8 cellular contexts compared by ENCODE assay signal in genomic region chr14:24188251-24189058, GRCh38. TPM values are rescaled to one million over a fixed set of nuclear protein-coding genes. Genes with fewer than 3 reads are reported as not detected.
DNase-seq lines count a peak whose midpoint lies in the region; ATAC-seq and TF ChIP-seq lines count a peak whose summit lies in the region.

Gene IPO4 (minus strand): TSS chr14:24188816. CDS start chr14:24188787, 29 bp downstream.

- peaks cover 14 to 17% of the 10 kb centered on the region in 2 donors for H3K4me1 ChIP-seq in duodenal mucosa (ENCODE audit: control insufficient read depth in 1 of 2, insufficient read depth in 2 of 2, low read length in 2 of 2)
- H3K4me1 ChIP-seq in right lobe of liver = peaks cover 0 to 11% (median 4%) of the 10 kb centered on the region in 4 donors

- DNase-seq in CD4-positive, alpha-beta T cell = peak; percentile 86 to 96 (median 94)
- DNase-seq in HK-2 (ENCODE audit: unreplicated experiment) (peak; percentile 96), NCI-H82 treated with DMSO at 0.1 percent for 48 hours (lab: John Stamatoyannopoulos, UW; ENCODE audit: unreplicated experiment) (peak; percentile 84), right lobe of liver (peak; percentile 95 to 98 (median 97))
- DNase-seq in activated CD4-positive, alpha-beta memory T cell treated with anti-CD3 and anti-CD28 coated beads for 36 hours = peak; percentile 97
- DNase-seq in stimulated activated CD4-positive, alpha-beta T cell treated with anti-CD3 and anti-CD28 coated beads, Interleukin-4, amount 100 ng/mL, for 24 hours = peak; percentile 97

- no peaks in the 10 kb centered on the region for H3K9me3 Mint-ChIP-seq in CD4-positive, alpha-beta T cell
- H3K9me3 Mint-ChIP-seq in activated CD4-positive, alpha-beta memory T cell treated with anti-CD3 and anti-CD28 coated beads for 36 hours = no peaks in the 10 kb centered on the region

- no peaks in the 10 kb centered on the region for H3K27me3 ChIP-seq in CD4-positive, alpha-beta T cell (ENCODE audit: control insufficient read depth, insufficient read depth, low read length)
- no peaks in the 10 kb centered on the region for H3K27me3 ChIP-seq in duodenal mucosa (ENCODE audit: control insufficient read depth in 1 of 2, insufficient read depth in 2 of 2, low read length in 2 of 2)
- no peaks in the 10 kb centered on the region for H3K27me3 ChIP-seq in right lobe of liver

- TF ChIP-seq POLR2A in right lobe of liver (IDR thresholded peaks at IDR 0.05) = peak; percentile 82

- CTCF ChIA-PET in CD4-positive, alpha-beta T cell (lab: Charles Lee) = interaction anchor here (0.6 to 2.6 kb wide), 7 partner anchors 27 to 145 kb away, joined by 3 to 24 read pairs (median 4); partner anchors contain the start of genes IRF9, MDP1 and RABGGTA
- CTCF ChIA-PET in activated CD4-positive, alpha-beta memory T cell treated with anti-CD3 and anti-CD28 coated beads for 36 hours (lab: Charles Lee) = interaction anchor here (0.6 to 3.2 kb wide), 9 partner anchors 9 to 1213 kb away, joined by 3 to 18 read pairs (median 3); partner anchors contain the start of genes CIDEB, IRF9, PSME1 and TINF2

- peaks cover 63% of the 10 kb centered on the region for H3K36me3 Mint-ChIP-seq in CD4-positive, alpha-beta T cell (ENCODE audit: low read depth)
- H3K36me3 Mint-ChIP-seq in activated CD4-positive, alpha-beta memory T cell treated with anti-CD3 and anti-CD28 coated beads for 36 hours = peaks cover 39% of the 10 kb centered on the region

- H3K9ac ChIP-seq in duodenal mucosa (ENCODE audit: low read depth in 1 of 2, low read length in 2 of 2) = peak within 1 kb of the TSS; percentile 10 to 44

- peak; percentile 91 for ATAC-seq in CD4-positive, alpha-beta T cell (ENCODE audit: poor library complexity)
- ATAC-seq in GM19452 (IDR thresholded peaks at IDR 0.05; ENCODE audit: unreplicated experiment) (peak; percentile 84), right lobe of liver (peak; percentile 95 to 99 (median 96))

- TF ChIP-seq CTCF in CD4-positive, alpha-beta T cell (IDR thresholded peaks at IDR 0.05) = no peak
- TF ChIP-seq CTCF in right lobe of liver (IDR thresholded peaks at IDR 0.05) = no peak

- H3K36me3 ChIP-seq in duodenal mucosa (ENCODE audit: control insufficient read depth in 1 of 2, insufficient read depth in 2 of 2, low read length in 2 of 2) (peaks cover 28 to 63% of the 10 kb centered on the region in 2 donors), right lobe of liver (peaks cover 0 to 38% (median 8%) of the 10 kb centered on the region in 4 donors)

- H3K9me3 ChIP-seq in CD4-positive, alpha-beta T cell (ENCODE audit: control insufficient read depth, low read length) = no peaks in the 10 kb centered on the region
- H3K9me3 ChIP-seq in duodenal mucosa (ENCODE audit: control insufficient read depth in 1 of 2, low read length in 2 of 2) (no peaks in the 10 kb centered on the region), right lobe of liver (no peaks in the 10 kb centered on the region)

- peak within 1 kb of the TSS; percentile 79 to 85 for H3K4me3 ChIP-seq in duodenal mucosa (ENCODE audit: low read depth in 1 of 2, low read length in 2 of 2)
- H3K4me3 ChIP-seq in right lobe of liver = peak within 1 kb of the TSS; percentile 72 to 82 (median 74)

- POLR2A ChIA-PET in CD4-positive, alpha-beta T cell (lab: Charles Lee) = interaction anchor here (0.7 to 7.4 kb wide), 23 partner anchors 9 to 122 kb away, joined by 3 to 85 read pairs (median 5); partner anchors contain the start of genes CHMP4A, CIDEB, DCAF11 and DHRS1
- POLR2A ChIA-PET in activated CD4-positive, alpha-beta memory T cell treated with anti-CD3 and anti-CD28 coated beads for 36 hours (lab: Charles Lee) = interaction anchor here (1.0 to 3.2 kb wide), 17 partner anchors 10 to 120 kb away, joined by 3 to 13 read pairs (median 5); partner anchors contain the start of genes CHMP4A, DCAF11, EMC9 and IRF9

- peak within 1 kb of the TSS; percentile 70 for H3K27ac ChIP-seq in CD4-positive, alpha-beta T cell (ENCODE audit: low read depth, low read length)
- peak within 1 kb of the TSS; percentile 35 for H3K27ac ChIP-seq in duodenal mucosa (ENCODE audit: low read depth, low read length)
- H3K27ac ChIP-seq in right lobe of liver = peak within 1 kb of the TSS in 2 of 3 donors; percentile 21 to 30

- peak within 1 kb of the TSS; percentile 93 for H3K4me3 Mint-ChIP-seq in CD4-positive, alpha-beta T cell
- H3K4me3 Mint-ChIP-seq in activated CD4-positive, alpha-beta memory T cell treated with anti-CD3 and anti-CD28 coated beads for 36 hours = peak within 1 kb of the TSS; percentile 89

- peak within 1 kb of the TSS; percentile 91 for H3K27ac Mint-ChIP-seq in CD4-positive, alpha-beta T cell
- peak within 1 kb of the TSS; percentile 74 for H3K27ac Mint-ChIP-seq in activated CD4-positive, alpha-beta memory T cell treated with anti-CD3 and anti-CD28 coated beads for 36 hours

- intact Hi-C loops in CD4-positive, alpha-beta T cell (cut with DNase I, micrococcal nuclease) = loop anchor here (1.0 to 5.0 kb wide), 5 partner anchors 25 to 74 kb away; partner anchors contain the start of genes PSME2 (in 2 of the 2), RNF31 (in 2 of the 2), CHMP4A (in 1 of the 2) and DCAF11 (in 1 of the 2)
- intact Hi-C loops in activated CD4-positive, alpha-beta memory T cell treated with anti-CD3 and anti-CD28 coated beads for 36 hours (cut with micrococcal nuclease) = loop anchor here (1.0 to 2.0 kb wide), 9 partner anchors 25 to 109 kb away; partner anchors contain the start of genes CHMP4A, DCAF11, EMC9 and GMPR2
- intact Hi-C loops in right lobe of liver (cut with DNase I) = no loop called here

- peaks cover 45% of the 10 kb centered on the region for H3K4me1 Mint-ChIP-seq in CD4-positive, alpha-beta T cell (ENCODE audit: low read depth)
- peaks cover 40% of the 10 kb centered on the region for H3K4me1 Mint-ChIP-seq in activated CD4-positive, alpha-beta memory T cell treated with anti-CD3 and anti-CD28 coated beads for 36 hours (ENCODE audit: low read depth)

- H3K27me3 Mint-ChIP-seq in CD4-positive, alpha-beta T cell = no peaks in the 10 kb centered on the region
- no peaks in the 10 kb centered on the region for H3K27me3 Mint-ChIP-seq in activated CD4-positive, alpha-beta memory T cell treated with anti-CD3 and anti-CD28 coated beads for 36 hours

- 0% methylated on average over 16 of the region's 65 CpGs for WGBS in right lobe of liver (ENCODE audit: insufficient coverage, low coverage, low lambda C conversion rate, missing lambda C conversion rate)

RNA-seq across cellular contexts. Expression of gene IPO4, which starts in this region (rescaled TPM):
- total RNA-seq in CD4-positive, alpha-beta T cell = 10 to 100 TPM; 36.6 to 37.9 TPM
- 10 to 100 TPM; 69.5 to 72.6 TPM for total RNA-seq in activated CD4-positive, alpha-beta memory T cell treated with anti-CD3 and anti-CD28 coated beads for 36 hours
- total RNA-seq in right lobe of liver = 10 to 100 TPM; 17.9 to 44.0 (median 23.0) TPM

Comparison
In these comparisons a context has a peak if more than half of its experiments do, and no peak if none do; other contexts are left out.
1. Peak in every context shown above with its lines: DNase-seq, ATAC-seq, H3K4me3 ChIP-seq and H3K27ac ChIP-seq.
2. intact Hi-C loops: an anchor here in CD4-positive, alpha-beta T cell (1.0 to 5.0 kb wide) and activated CD4-positive, alpha-beta memory T cell treated with anti-CD3 and anti-CD28 coated beads for 36 hours (1.0 to 2.0 kb wide); none called in right lobe of liver.